Comparison of ENCODE assay signal across 20 cellular contexts in genomic region chr5:13664377-13664776, GRCh38.
DNase-seq lines count a peak whose midpoint lies in the region; ATAC-seq, FAIRE-seq and TF ChIP-seq lines count a peak whose summit lies in the region.
"Had no signal": no experiment of that assay in that cellular context is flagged by ENCODE, and none has a peak within 500 bp of the region (broad histone marks: within the 10 kb centered on the region; RNA-seq: fewer than 3 reads in every experiment).

No MANE protein-coding gene starts in this region.

- CTCF ChIA-PET in Panc1 (lab: Charles Lee): no interaction called here
- CTCF ChIA-PET in HepG2 (lab: Yijun Ruan, JAX; ENCODE audit: low intra/inter-chr PET ratio, low total read pairs): no interaction called here

- no peak overlapping the region for H3K4me2 ChIP-seq in HepG2 (ENCODE audit: low read depth, low read length)
- H3K4me2 ChIP-seq: neural progenitor cell had no signal

- 0 out of 2 replicates have a peak, but pooled peaks have one; percentile 42 for ATAC-seq in Panc1
- ATAC-seq in HepG2: no peak
- no peak for ATAC-seq in aorta (ENCODE audit: low FRiP score)
- ATAC-seq: left lobe of liver, Right ventricle myocardium inferior had no signal

- DNase-seq in EL (peak; percentile 94), Panc1 (ENCODE audit: low read depth, low spot score) (no peak), epithelial cell of prostate (ENCODE audit: low read depth, low spot score) (peak; percentile 75), renal cortical epithelial cell (ENCODE audit: low read depth) (peak; percentile 67), HepG2 (ENCODE audit: low spot score) (no peak), HUDEP-2 (lab: John Stamatoyannopoulos, UW; ENCODE audit: unreplicated experiment in 76 of 76) (no peak), aorta (no peak), NCI-H2029 (lab: John Stamatoyannopoulos, UW) (no peak)
- DNase-seq: activated T-cell treated with anti-CD3 and anti-CD28 coated beads, Interleukin-2, amount 50 U/mL, for 1 hour; H9; Karpas-422; NCI-H345 had no signal

- TF ChIP-seq EP300 in HepG2 (IDR thresholded peaks at IDR 0.05; ENCODE audit: low read depth in 2 of 2, low read length in 2 of 2) (no peak), HepG2 (CRISPR knock-in tag; IDR thresholded peaks at IDR 0.05; ENCODE audit: borderline replicate concordance) (no peak)

- H3K36me3 ChIP-seq in Panc1 (ENCODE audit: control insufficient read depth, insufficient read depth, low read length) (no peaks in the 10 kb centered on the region), HepG2 (replicated peaks in 1 of 2; ENCODE audit: control insufficient read depth in 1 of 2, insufficient read depth in 2 of 2, low read length in 2 of 2) (no peaks in the 10 kb centered on the region), aorta (ENCODE audit: control insufficient read depth in 1 of 2, insufficient read depth in 2 of 2, low read length in 1 of 2) (no peaks in the 10 kb centered on the region)
- H3K36me3 ChIP-seq: cardiac muscle cell, neural progenitor cell had no signal

- no peak overlapping the region for H3K9ac ChIP-seq in HepG2 (ENCODE audit: insufficient read depth, low read depth, low read length)
- H3K9ac ChIP-seq: neural progenitor cell had no signal

- no peaks in the 10 kb centered on the region for H3K79me2 ChIP-seq in HepG2 (ENCODE audit: insufficient read depth, low read length)

- no peaks in the 10 kb centered on the region for H4K20me1 ChIP-seq in HepG2 (ENCODE audit: insufficient read depth, low read length)

- no peak for FAIRE-seq in HepG2 (lab: Jason Lieb, UNC)
- FAIRE-seq: D721Med, frontal cortex, GM12891 had no signal

- no peak overlapping the region for H2AFZ ChIP-seq in HepG2 (ENCODE audit: low read length)
- H2AFZ ChIP-seq: neural progenitor cell had no signal

- in situ Hi-C loops in Panc1 (cut with HindIII; ENCODE audit: low pct_unique_long_range_greater_than_20kb, low sequenced_read_pairs): no loop called here
- in situ Hi-C loops in HepG2 (cut with HindIII; ENCODE audit: extremely low pct_ligation_motif_present, low pct_unique_long_range_greater_than_20kb): no loop called here

- H3K4me3 ChIP-seq in Panc1 (ENCODE audit: low read depth in 2 of 2, low read length in 2 of 2): no peak overlapping the region
- H3K4me3 ChIP-seq in HepG2 (replicated peaks in 1 of 3; ENCODE audit: insufficient read depth in 1 of 3, low read depth in 2 of 3, low read length in 3 of 3): no peak overlapping the region
- no peak overlapping the region for H3K4me3 ChIP-seq in aorta (ENCODE audit: low read length in 2 of 2)
- H3K4me3 ChIP-seq: cardiac muscle cell, neural progenitor cell had no signal

- TF ChIP-seq CTCF in Panc1 (IDR thresholded peaks at IDR 0.05) (no peak), HepG2 (CRISPR knock-in tag; IDR thresholded peaks at IDR 0.05) (no peak)

- no TSS peak for BruUV-seq in Panc1 (replicated peaks; lab: Mats Ljungman, UMichigan)
- BruUV-seq in HepG2 (replicated peaks; lab: Mats Ljungman, UMichigan): no TSS peak

- H3K27ac ChIP-seq in Panc1 (ENCODE audit: low read length) (no peak overlapping the region), epithelial cell of prostate (peak overlapping the region; percentile 64), HepG2 (ENCODE audit: extremely low read length, insufficient read depth, low read length) (no peak overlapping the region), aorta (ENCODE audit: low read depth in 1 of 2, low read length in 2 of 2) (no peak overlapping the region)
- H3K27ac ChIP-seq: cardiac muscle cell, neural progenitor cell, VCaP had no signal

- H3K4me1 ChIP-seq in Panc1 (ENCODE audit: control insufficient read depth, insufficient read depth, low read length): no peaks in the 10 kb centered on the region
- H3K4me1 ChIP-seq in HepG2 (ENCODE audit: insufficient read depth, low read length): no peaks in the 10 kb centered on the region
- no peaks in the 10 kb centered on the region for H3K4me1 ChIP-seq in aorta (ENCODE audit: control insufficient read depth in 1 of 2, insufficient read depth in 2 of 2, low read length in 2 of 2)
- H3K4me1 ChIP-seq: neural progenitor cell had no signal

- TF ChIP-seq POLR2A in HepG2 (IDR thresholded peaks at IDR 0.05; ENCODE audit: insufficient read depth in 1 of 2, low read depth in 2 of 2, low read length in 2 of 2): no peak

- POLR2A ChIA-PET in Panc1 (lab: Charles Lee) (no interaction called here), HepG2 (lab: Yijun Ruan, JAX) (no interaction called here)

- H3K27me3 ChIP-seq in Panc1 (ENCODE audit: control insufficient read depth, insufficient read depth, low read length) (no peaks in the 10 kb centered on the region; the same call in 1 of the 2 replicates), HepG2 (ENCODE audit: control insufficient read depth in 1 of 2, insufficient read depth in 2 of 2, low read length in 2 of 2) (no peaks in the 10 kb centered on the region), aorta (ENCODE audit: control insufficient read depth in 1 of 2, insufficient read depth in 2 of 2, low read length in 1 of 2) (no peaks in the 10 kb centered on the region)
- H3K27me3 ChIP-seq: cardiac muscle cell, neural progenitor cell had no signal

- intact Hi-C loops in Panc1 (cut with micrococcal nuclease; ENCODE audit: unreplicated experiment): no loop called here
- intact Hi-C loops in HepG2 (cut with micrococcal nuclease; ENCODE audit: unreplicated experiment): no loop called here
- intact Hi-C loops in aorta (cut with DNase I): no loop called here

- 24% methylated on average over 3 of the region's 3 CpGs for WGBS in HepG2 (ENCODE audit: low lambda C conversion rate)
- WGBS in aorta, 2 donors: 56 to 65% methylated on average over 3 of the region's 3 CpGs

- H3K9me3 ChIP-seq in Panc1 (ENCODE audit: control insufficient read depth, insufficient read depth, low read depth, low read length): no peaks in the 10 kb centered on the region
- H3K9me3 ChIP-seq in HepG2 (ENCODE audit: low read length): no peaks in the 10 kb centered on the region
- no peaks in the 10 kb centered on the region for H3K9me3 ChIP-seq in aorta (ENCODE audit: control insufficient read depth, low read length)

- no peak for TF ChIP-seq RAD21 in HepG2 (CRISPR knock-in tag; IDR thresholded peaks at IDR 0.05)

TF ChIP-seq in HepG2, 621 proteins besides CTCF, POLR2A, EP300 and RAD21:
- TF ChIP-seq NCOR1 (IDR thresholded peaks at IDR 0.05; ENCODE audit: borderline replicate concordance, low read length): no peak
- TF ChIP-seq ZBTB26 (CRISPR knock-in tag; IDR thresholded peaks at IDR 0.05; ENCODE audit: borderline replicate concordance): no peak
- no peak for TF ChIP-seq EZH2 (conservative IDR thresholded peaks at IDR 0.05; ENCODE audit: low read depth, low read length)
- TF ChIP-seq, protein P1, sequence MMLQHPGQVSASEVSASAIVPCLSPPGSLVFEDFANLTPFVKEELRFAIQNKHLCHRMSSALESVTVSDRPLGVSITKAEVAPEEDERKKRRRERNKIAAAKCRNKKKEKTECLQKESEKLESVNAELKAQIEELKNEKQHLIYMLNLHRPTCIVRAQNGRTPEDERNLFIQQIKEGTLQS (CRISPR knock-in tag; IDR thresholded peaks at IDR 0.05): no peak
- TF ChIP-seq ZBTB1 (CRISPR knock-in tag; IDR thresholded peaks at IDR 0.05; ENCODE audit: borderline replicate concordance): no peak
- TF ChIP-seq ZNF691 (CRISPR knock-in tag; IDR thresholded peaks at IDR 0.05; ENCODE audit: borderline replicate concordance, low read depth): no peak
- no peak for TF ChIP-seq ZNF530 (CRISPR knock-in tag; IDR thresholded peaks at IDR 0.05; ENCODE audit: low read depth)
- no peak for TF ChIP-seq SMYD3 (CRISPR knock-in tag; IDR thresholded peaks at IDR 0.05)
- no peak for TF ChIP-seq SAP130 (CRISPR knock-in tag; IDR thresholded peaks at IDR 0.05; ENCODE audit: low read depth)
- no peak for TF ChIP-seq FOXP1 (IDR thresholded peaks at IDR 0.05)
- TF ChIP-seq FOXP1 (CRISPR knock-in tag; IDR thresholded peaks at IDR 0.05): no peak

Comparison
In these comparisons a context has a peak if more than half of its experiments do, and no peak if none do; other contexts are left out.
1. DNase-seq: peak in EL (single experiment), epithelial cell of prostate (single experiment) and renal cortical epithelial cell (single experiment); none in Panc1 (single experiment), HepG2 (single experiment), HUDEP-2 (0 of 76), aorta (0 of 2) and NCI-H2029 (single experiment).